Comparison of ENCODE assay signal across 1 cellular context in genomic region chr7:74440143-74440542, GRCh38. TPM values are rescaled to one million over a fixed set of nuclear protein-coding genes. Genes with fewer than 3 reads are reported as not detected.
"Had no signal": no experiment of that assay in that cellular context is flagged by ENCODE, and none has a peak within 500 bp of the region (broad histone marks: within the 10 kb centered on the region; RNA-seq: fewer than 3 reads in every experiment).

No MANE protein-coding gene starts in this region.

RNA-seq across cellular contexts. Expression of gene GTF2IRD1, which starts 13.6 kb away (rescaled TPM):
- polyA plus RNA-seq: naive thymus-derived CD8-positive, alpha-beta T cell had no signal
